In the genomic region with DNA sequence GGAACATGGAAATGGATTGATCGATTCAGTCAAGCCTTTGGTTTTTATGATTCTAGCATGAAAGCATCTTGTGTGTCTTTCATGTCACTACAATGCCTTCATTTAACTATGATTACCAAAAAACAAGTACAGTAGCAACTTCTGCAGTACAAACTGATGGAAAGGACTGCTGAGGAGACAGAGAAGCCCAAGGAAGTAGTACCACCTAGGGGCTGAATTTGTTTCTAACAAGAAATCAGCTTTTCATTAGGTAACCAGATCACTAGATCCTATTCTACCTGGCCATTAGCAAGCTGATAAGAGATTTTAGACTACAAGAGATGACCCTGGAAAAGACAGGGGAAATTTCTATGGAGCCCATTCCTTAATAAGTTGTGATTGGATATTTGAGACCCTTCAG, we compare ENCODE assay signal across 8 cellular contexts.
DNase-seq lines count a peak whose midpoint lies in the region; ATAC-seq and TF ChIP-seq lines count a peak whose summit lies in the region.

No MANE protein-coding gene starts in this region.

- peak; percentile 46 for TF ChIP-seq CTCF in GM12873 (IDR thresholded peaks at IDR 0.05; ENCODE audit: insufficient read depth, low read depth, low read length, missing control alignments)

- peak; percentile 63 for DNase-seq in ACHN
- peak; percentile 47 for DNase-seq in RPMI8226
- DNase-seq in glomerular visceral epithelial cell (ENCODE audit: extremely low spot score), result peak; percentile 51
- no peak for DNase-seq in 8988T
- no peak for DNase-seq in effector CD4-positive, alpha-beta T cell

- ATAC-seq in HG02852 (IDR thresholded peaks at IDR 0.05; ENCODE audit: unreplicated experiment) (no peak), GM21360 (IDR thresholded peaks at IDR 0.05; ENCODE audit: unreplicated experiment) (no peak)

- in situ Hi-C loops in ACHN (cut with HindIII; ENCODE audit: low pct_ligation_motif_present, low pct_unique_long_range_greater_than_20kb, low sequenced_read_pairs), result no loop called here

Comparison
In these comparisons a context has a peak if more than half of its experiments do, and no peak if none do; other contexts are left out.
1. DNase-seq: peak in ACHN (single experiment), RPMI8226 (single experiment) and glomerular visceral epithelial cell (single experiment); none in 8988T (single experiment) and effector CD4-positive, alpha-beta T cell (single experiment).